ENCODE assay signal across 14 cellular contexts in genomic region chr9:135129137-135129695, GRCh38. TPM values are rescaled to one million over a fixed set of nuclear protein-coding genes. Genes with fewer than 3 reads are reported as not detected.
DNase-seq lines count a peak whose midpoint lies in the region; ATAC-seq and TF ChIP-seq lines count a peak whose summit lies in the region.
"Had no signal": no experiment of that assay in that cellular context is flagged by ENCODE, and none has a peak within 500 bp of the region (broad histone marks: within the 10 kb centered on the region; RNA-seq: fewer than 3 reads in every experiment).

No MANE protein-coding gene starts in this region.

- H3K36me3 Mint-ChIP-seq in stimulated activated memory B cell treated with anti-CD40 and anti-IgM and Interleukin-4, amounts not matched to agents 10 μg/mL and 1 μg/mL and 100 μg/mL, for 72 hours: no peaks in the 10 kb centered on the region
- no peaks in the 10 kb centered on the region for H3K36me3 Mint-ChIP-seq in activated naive CD4-positive, alpha-beta T cell treated with anti-CD3 and anti-CD28 coated beads, Interleukin-2, amount 10 ng/mL, durations not matched to agents 7 days and 5 days
- H3K36me3 Mint-ChIP-seq: CD4-positive, alpha-beta memory T cell had no signal

- H3K4me1 ChIP-seq in foreskin keratinocyte: no peaks in the 10 kb centered on the region
- H3K4me1 ChIP-seq: HAP-1 had no signal

- no peak overlapping the region for H3K4me3 Mint-ChIP-seq in stimulated activated naive CD8-positive, alpha-beta T cell treated with anti-CD3 and anti-CD28 coated beads, Interleukin-15, amount 100 ng/mL, for 72 hours
- H3K4me3 Mint-ChIP-seq in stimulated activated memory B cell treated with anti-CD40 and anti-IgM and Interleukin-4, amounts not matched to agents 10 μg/mL and 1 μg/mL and 100 μg/mL, for 72 hours: no peak overlapping the region
- H3K4me3 Mint-ChIP-seq in activated naive CD4-positive, alpha-beta T cell treated with anti-CD3 and anti-CD28 coated beads, Interleukin-2, amount 10 ng/mL, durations not matched to agents 7 days and 5 days: no peak overlapping the region

- TF ChIP-seq CTCF in foreskin keratinocyte (conservative IDR thresholded peaks at IDR 0.05): no peak

- H3K27me3 Mint-ChIP-seq in stimulated activated naive CD8-positive, alpha-beta T cell treated with anti-CD3 and anti-CD28 coated beads, Interleukin-15, amount 100 ng/mL, for 72 hours: peaks cover 29% of the 10 kb centered on the region
- peaks cover 37% of the 10 kb centered on the region for H3K27me3 Mint-ChIP-seq in stimulated activated memory B cell treated with anti-CD40 and anti-IgM and Interleukin-4, amounts not matched to agents 10 μg/mL and 1 μg/mL and 100 μg/mL, for 72 hours
- no peaks in the 10 kb centered on the region for H3K27me3 Mint-ChIP-seq in activated naive CD4-positive, alpha-beta T cell treated with anti-CD3 and anti-CD28 coated beads, Interleukin-2, amount 10 ng/mL, durations not matched to agents 7 days and 5 days

- peaks cover 20% of the 10 kb centered on the region for H3K4me1 Mint-ChIP-seq in stimulated activated naive CD8-positive, alpha-beta T cell treated with anti-CD3 and anti-CD28 coated beads, Interleukin-15, amount 100 ng/mL, for 72 hours
- no peaks in the 10 kb centered on the region for H3K4me1 Mint-ChIP-seq in stimulated activated memory B cell treated with anti-CD40 and anti-IgM and Interleukin-4, amounts not matched to agents 10 μg/mL and 1 μg/mL and 100 μg/mL, for 72 hours
- peaks cover 5% of the 10 kb centered on the region for H3K4me1 Mint-ChIP-seq in activated naive CD4-positive, alpha-beta T cell treated with anti-CD3 and anti-CD28 coated beads, Interleukin-2, amount 10 ng/mL, durations not matched to agents 7 days and 5 days

- peak; percentile 76 for ATAC-seq in stimulated activated naive CD8-positive, alpha-beta T cell treated with anti-CD3 and anti-CD28 coated beads, Interleukin-15, amount 100 ng/mL, for 72 hours
- no peak for ATAC-seq in stimulated activated naive CD8-positive, alpha-beta T cell treated with anti-CD3 and anti-CD28 coated beads, Interleukin-15, Interleukin-2, amounts not matched to agents 100 U/mL and 50 U/mL, for 24 hours
- peak; percentile 11 for ATAC-seq in foreskin keratinocyte
- ATAC-seq in stimulated activated memory B cell treated with anti-CD40 and anti-IgM and Interleukin-4, amounts not matched to agents 10 μg/mL and 1 μg/mL and 100 μg/mL, for 72 hours: peak; percentile 79
- ATAC-seq in HG02938 (IDR thresholded peaks at IDR 0.05; ENCODE audit: unreplicated experiment): no peak

- no peak overlapping the region for H3K27ac ChIP-seq in foreskin keratinocyte

- peaks cover 0 to 5% of the 10 kb centered on the region in 2 donors for H3K9me3 Mint-ChIP-seq in stimulated activated naive CD8-positive, alpha-beta T cell treated with anti-CD3 and anti-CD28 coated beads, Interleukin-15, amount 100 ng/mL, for 72 hours
- H3K9me3 Mint-ChIP-seq in stimulated activated memory B cell treated with anti-CD40 and anti-IgM and Interleukin-4, amounts not matched to agents 10 μg/mL and 1 μg/mL and 100 μg/mL, for 72 hours: peaks cover 8% of the 10 kb centered on the region
- peaks cover 4% of the 10 kb centered on the region for H3K9me3 Mint-ChIP-seq in activated naive CD4-positive, alpha-beta T cell treated with anti-CD3 and anti-CD28 coated beads, Interleukin-2, amount 10 ng/mL, durations not matched to agents 7 days and 5 days

- H3K27ac Mint-ChIP-seq in stimulated activated naive CD8-positive, alpha-beta T cell treated with anti-CD3 and anti-CD28 coated beads, Interleukin-15, amount 100 ng/mL, for 72 hours: no peak overlapping the region
- no peak overlapping the region for H3K27ac Mint-ChIP-seq in stimulated activated memory B cell treated with anti-CD40 and anti-IgM and Interleukin-4, amounts not matched to agents 10 μg/mL and 1 μg/mL and 100 μg/mL, for 72 hours
- no peak overlapping the region for H3K27ac Mint-ChIP-seq in activated naive CD4-positive, alpha-beta T cell treated with anti-CD3 and anti-CD28 coated beads, Interleukin-2, amount 10 ng/mL, durations not matched to agents 7 days and 5 days
- H3K27ac Mint-ChIP-seq: CD4-positive, alpha-beta memory T cell had no signal

- CTCF ChIA-PET in activated naive CD4-positive, alpha-beta T cell treated with anti-CD3 and anti-CD28 coated beads, Interleukin-2, amount 10 ng/mL, durations not matched to agents 7 days and 5 days (lab: Charles Lee): no interaction called here

- no peaks in the 10 kb centered on the region for H3K27me3 ChIP-seq in foreskin keratinocyte

- no peak for DNase-seq in stimulated activated naive CD8-positive, alpha-beta T cell treated with anti-CD3 and anti-CD28 coated beads, Interleukin-15, amount 100 ng/mL, for 72 hours
- DNase-seq in stimulated activated naive CD8-positive, alpha-beta T cell treated with anti-CD3 and anti-CD28 coated beads, Interleukin-15, Interleukin-2, amounts not matched to agents 100 U/mL and 50 U/mL, for 24 hours: no peak
- DNase-seq in foreskin keratinocyte: no peak
- no peak for DNase-seq in activated naive CD4-positive, alpha-beta T cell treated with anti-CD3 and anti-CD28 coated beads, Interleukin-2, amount 10 ng/mL, durations not matched to agents 7 days and 5 days
- DNase-seq: C1 segment of cervical spinal cord; Calu3; CD4-positive, alpha-beta memory T cell; COR-L47; DMS53; GF-D8; GOT3 had no signal

RNA-seq across cellular contexts. Expression of gene OLFM1, which starts 41.7 kb away (rescaled TPM):
- total RNA-seq in foreskin keratinocyte: 0.07 and 0.21 TPM in 2 replicates
- 0.10 and 0.29 TPM in 2 replicates for polyA plus RNA-seq in foreskin keratinocyte
- total RNA-seq: CD4-positive, alpha-beta memory T cell had no signal
- polyA plus RNA-seq: CD4-positive, alpha-beta memory T cell had no signal

Comparison
In these comparisons a context has a peak if more than half of its experiments do, and no peak if none do; other contexts are left out.
1. ATAC-seq: peak in stimulated activated naive CD8-positive, alpha-beta T cell treated with anti-CD3 and anti-CD28 coated beads, Interleukin-15, amount 100 ng/mL, for 72 hours (single experiment), foreskin keratinocyte (single experiment) and stimulated activated memory B cell treated with anti-CD40 and anti-IgM and Interleukin-4, amounts not matched to agents 10 μg/mL and 1 μg/mL and 100 μg/mL, for 72 hours (single experiment); none in stimulated activated naive CD8-positive, alpha-beta T cell treated with anti-CD3 and anti-CD28 coated beads, Interleukin-15, Interleukin-2, amounts not matched to agents 100 U/mL and 50 U/mL, for 24 hours (single experiment) and HG02938 (single experiment).